In genomic region chr10:102714621-102715455, GRCh38 we compare ENCODE assay signal across 1 cellular context.
TF ChIP-seq lines count a peak whose summit lies in the region.

Gene SFXN2, plus strand, starts transcription at chr10:102714636. Its CDS starts 12,001 bp downstream, at chr10:102726637.

TF ChIP-seq in HepG2, 621 proteins besides CTCF, POLR2A, EP300 and RAD21 (continued from another document):
- 0 out of 2 replicates have a peak, but pooled peaks have one; percentile 37 for TF ChIP-seq DNMT1 (CRISPR knock-in tag; IDR thresholded peaks at IDR 0.05)
- no peak for TF ChIP-seq ZBTB26 (CRISPR knock-in tag; IDR thresholded peaks at IDR 0.05; ENCODE audit: borderline replicate concordance)
- TF ChIP-seq GABPB1 (CRISPR knock-in tag; IDR thresholded peaks at IDR 0.05) = peak; percentile 58; the same call in 1 of the 2 replicates
- no peak for TF ChIP-seq MAZ (IDR thresholded peaks at IDR 0.05; ENCODE audit: borderline replicate concordance, low read depth, low read length)
- TF ChIP-seq MAZ (CRISPR knock-in tag; IDR thresholded peaks at IDR 0.05; ENCODE audit: low read depth) = no peak
- no peak for TF ChIP-seq SNAPC2 (CRISPR knock-in tag; IDR thresholded peaks at IDR 0.05)
- TF ChIP-seq ZFP90 (CRISPR knock-in tag; IDR thresholded peaks at IDR 0.05; ENCODE audit: borderline replicate concordance) = peak; percentile 63; the same call in 1 of the 2 replicates
- 0 out of 2 replicates have a peak, but pooled peaks have one; percentile 14 for TF ChIP-seq ERF (CRISPR knock-in tag; IDR thresholded peaks at IDR 0.05)
- TF ChIP-seq ZC3H4 (CRISPR knock-in tag; IDR thresholded peaks at IDR 0.05; ENCODE audit: borderline replicate concordance) = no peak
- no peak; the same call in 1 of the 2 replicates for TF ChIP-seq HIC2 (CRISPR knock-in tag; IDR thresholded peaks at IDR 0.05; ENCODE audit: low read depth)
- peak; percentile 36 for TF ChIP-seq AGO2 (optimal IDR thresholded peaks at IDR 0.05; ENCODE audit: low read depth, low read length)
- TF ChIP-seq, protein P1, sequence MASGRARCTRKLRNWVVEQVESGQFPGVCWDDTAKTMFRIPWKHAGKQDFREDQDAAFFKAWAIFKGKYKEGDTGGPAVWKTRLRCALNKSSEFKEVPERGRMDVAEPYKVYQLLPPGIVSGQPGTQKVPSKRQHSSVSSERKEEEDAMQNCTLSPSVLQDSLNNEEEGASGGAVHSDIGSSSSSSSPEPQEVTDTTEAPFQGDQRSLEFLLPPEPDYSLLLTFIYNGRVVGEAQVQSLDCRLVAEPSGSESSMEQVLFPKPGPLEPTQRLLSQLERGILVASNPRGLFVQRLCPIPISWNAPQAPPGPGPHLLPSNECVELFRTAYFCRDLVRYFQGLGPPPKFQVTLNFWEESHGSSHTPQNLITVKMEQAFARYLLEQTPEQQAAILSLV (CRISPR knock-in tag; IDR thresholded peaks at IDR 0.05; ENCODE audit: borderline replicate concordance) = peak; percentile 30; the same call in 1 of the 2 replicates
- no peak for TF ChIP-seq TEAD2 (CRISPR knock-in tag; IDR thresholded peaks at IDR 0.05)
- TF ChIP-seq FOSL1 (CRISPR knock-in tag; IDR thresholded peaks at IDR 0.05; ENCODE audit: borderline replicate concordance) = no peak
- TF ChIP-seq RXRA (CRISPR knock-in tag; IDR thresholded peaks at IDR 0.05) = peak; percentile 49; the same call in 1 of the 2 replicates
- TF ChIP-seq KLF12 (CRISPR knock-in tag; IDR thresholded peaks at IDR 0.05; ENCODE audit: borderline replicate concordance) = 0 out of 2 replicates have a peak, but pooled peaks have one; percentile 57
- TF ChIP-seq SRSF1 (optimal IDR thresholded peaks at IDR 0.05; ENCODE audit: low read depth, low read length) = peak; percentile 54
- 0 out of 2 replicates have a peak, but pooled peaks have one; percentile 8 for TF ChIP-seq NRL (CRISPR knock-in tag; IDR thresholded peaks at IDR 0.05; ENCODE audit: borderline replicate concordance)
- TF ChIP-seq, protein P2, sequence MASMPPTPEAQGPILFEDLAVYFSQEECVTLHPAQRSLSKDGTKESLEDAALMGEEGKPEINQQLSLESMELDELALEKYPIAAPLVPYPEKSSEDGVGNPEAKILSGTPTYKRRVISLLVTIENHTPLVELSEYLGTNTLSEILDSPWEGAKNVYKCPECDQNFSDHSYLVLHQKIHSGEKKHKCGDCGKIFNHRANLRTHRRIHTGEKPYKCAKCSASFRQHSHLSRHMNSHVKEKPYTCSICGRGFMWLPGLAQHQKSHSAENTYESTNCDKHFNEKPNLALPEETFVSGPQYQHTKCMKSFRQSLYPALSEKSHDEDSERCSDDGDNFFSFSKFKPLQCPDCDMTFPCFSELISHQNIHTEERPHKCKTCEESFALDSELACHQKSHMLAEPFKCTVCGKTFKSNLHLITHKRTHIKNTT (CRISPR knock-in tag; IDR thresholded peaks at IDR 0.05) = no peak
- no peak for TF ChIP-seq ZNF770 (CRISPR knock-in tag; IDR thresholded peaks at IDR 0.05)
- no peak for TF ChIP-seq E2F2 (CRISPR knock-in tag; IDR thresholded peaks at IDR 0.05; ENCODE audit: borderline replicate concordance)
- no peak for TF ChIP-seq ZNF841 (CRISPR knock-in tag; IDR thresholded peaks at IDR 0.05; ENCODE audit: borderline replicate concordance)
- TF ChIP-seq ZNF530 (CRISPR knock-in tag; IDR thresholded peaks at IDR 0.05; ENCODE audit: low read depth) = no peak
- peak; percentile 15; the same call in 1 of the 2 replicates for TF ChIP-seq ZNF335 (CRISPR knock-in tag; IDR thresholded peaks at IDR 0.05)
- TF ChIP-seq ARID2 (CRISPR knock-in tag; IDR thresholded peaks at IDR 0.05; ENCODE audit: borderline replicate concordance) = peak; percentile 86
- TF ChIP-seq ZNF331 (CRISPR knock-in tag; IDR thresholded peaks at IDR 0.05) = 0 out of 2 replicates have a peak, but pooled peaks have one; percentile 11
- no peak for TF ChIP-seq PRMT3 (CRISPR knock-in tag; IDR thresholded peaks at IDR 0.05; ENCODE audit: borderline replicate concordance, low read depth)
- peak; percentile 6 for TF ChIP-seq HNRNPLL (IDR thresholded peaks at IDR 0.05; ENCODE audit: low read depth, low read length, poor library complexity, severe bottlenecking)
